Comparison of ENCODE assay signal across 13 cellular contexts in genomic region chr17:42009170-42009569, GRCh38. TPM values are rescaled to one million over a fixed set of nuclear protein-coding genes. Genes with fewer than 3 reads are reported as not detected.
A peak's percentile ranks its signal among the peaks of the same experiment; 100 is the strongest.
DNase-seq lines count a peak whose midpoint lies in the region; ATAC-seq and TF ChIP-seq lines count a peak whose summit lies in the region.
"Had no signal": no experiment of that assay in that cellular context is flagged by ENCODE, and none has a peak within 500 bp of the region (broad histone marks: within the 10 kb centered on the region; RNA-seq: fewer than 3 reads in every experiment).

No MANE protein-coding gene starts in this region.

- 97% methylated on average over 3 of the region's 4 CpGs for WGBS in mesenchymal stem cell

- no peak overlapping the region for H2AFZ ChIP-seq in mesenchymal stem cell (ENCODE audit: low read depth, low read length)

- no peak overlapping the region for H3K9ac ChIP-seq in mesenchymal stem cell (ENCODE audit: low read length)

- H3K36me3 Mint-ChIP-seq in dendritic cell treated with granulocyte-macrophage colony-stimulating factor and Interleukin-4, amounts not matched to agents 40 ng/mL and 50 ng/mL, for 4 days (ENCODE audit: low read depth), result peaks cover 43% of the 10 kb centered on the region

- peak overlapping the region; percentile 85 for H4K91ac ChIP-seq in mesenchymal stem cell (ENCODE audit: low read length)

- CTCF ChIA-PET in BJ (lab: Yijun Ruan, JAX), result interaction anchor here (1.2 to 1.8 kb wide), 2 partner anchors 11 to 50 kb away, joined by 4 to 5 read pairs; partner anchors contain the start of gene NKIRAS2

- intact Hi-C loops in dendritic cell treated with granulocyte-macrophage colony-stimulating factor and Interleukin-4, amounts not matched to agents 40 ng/mL and 50 ng/mL, for 4 days (cut with micrococcal nuclease), result no loop called here

- no peak overlapping the region for H3K4ac ChIP-seq in mesenchymal stem cell (ENCODE audit: low read depth in 1 of 2, low read length in 2 of 2)

- H3K9me3 ChIP-seq in mesenchymal stem cell (ENCODE audit: control insufficient read depth, low read length), result no peaks in the 10 kb centered on the region
- H3K9me3 ChIP-seq: tibial artery had no signal

- no peak for TF ChIP-seq EP300 in Ishikawa (IDR thresholded peaks at IDR 0.05; ENCODE audit: borderline replicate concordance)

- H3K4me3 ChIP-seq in BJ (ENCODE audit: low read depth, low read length) (no peak overlapping the region), mesenchymal stem cell (ENCODE audit: insufficient read depth in 1 of 2, low read depth in 1 of 2, low read length in 2 of 2) (no peak overlapping the region)
- H3K4me3 ChIP-seq: tibial artery had no signal

- H3K27ac ChIP-seq in mesenchymal stem cell (ENCODE audit: low read length, poor library complexity, severe bottlenecking), result no peak overlapping the region
- H3K27ac ChIP-seq: tibial artery had no signal

- H3K4me1 ChIP-seq in mesenchymal stem cell (ENCODE audit: control insufficient read depth, insufficient read depth, low read depth, low read length), result peaks cover 3% of the 10 kb centered on the region

- H3K27ac Mint-ChIP-seq in dendritic cell treated with granulocyte-macrophage colony-stimulating factor and Interleukin-4, amounts not matched to agents 40 ng/mL and 50 ng/mL, for 4 days, result peak overlapping the region; percentile 90
- H3K27ac Mint-ChIP-seq: CD4-positive, alpha-beta memory T cell had no signal

- peak overlapping the region; percentile 23 for H2BK15ac ChIP-seq in mesenchymal stem cell (ENCODE audit: low read depth, poor library complexity, severe bottlenecking)

- H2BK5ac ChIP-seq in mesenchymal stem cell (ENCODE audit: low read depth, low read length, poor library complexity, severe bottlenecking), result no peak overlapping the region

- H3K36me3 ChIP-seq in BJ (ENCODE audit: control insufficient read depth, insufficient read depth, low read length) (no peaks in the 10 kb centered on the region), mesenchymal stem cell (ENCODE audit: control insufficient read depth in 1 of 2, insufficient read depth in 2 of 2, low read depth in 1 of 2, low read length in 2 of 2) (peaks cover 6 to 13% of the 10 kb centered on the region in 2 experiments)

- POLR2A ChIA-PET in BJ (lab: Charles Lee), result no interaction called here

- no peak overlapping the region for H4K8ac ChIP-seq in mesenchymal stem cell (ENCODE audit: low read length)

- H3K9me3 Mint-ChIP-seq in dendritic cell treated with granulocyte-macrophage colony-stimulating factor and Interleukin-4, amounts not matched to agents 40 ng/mL and 50 ng/mL, for 4 days, result no peaks in the 10 kb centered on the region
- H3K9me3 Mint-ChIP-seq: CD4-positive, alpha-beta memory T cell had no signal

- no peak overlapping the region for H3K18ac ChIP-seq in mesenchymal stem cell (ENCODE audit: low read depth in 1 of 2, low read length in 2 of 2)

- no peak overlapping the region for H3K4me3 Mint-ChIP-seq in dendritic cell treated with granulocyte-macrophage colony-stimulating factor and Interleukin-4, amounts not matched to agents 40 ng/mL and 50 ng/mL, for 4 days

- H3K4me1 Mint-ChIP-seq in dendritic cell treated with granulocyte-macrophage colony-stimulating factor and Interleukin-4, amounts not matched to agents 40 ng/mL and 50 ng/mL, for 4 days (ENCODE audit: low read depth), result peaks cover 72% of the 10 kb centered on the region

- no peak overlapping the region for H2BK12ac ChIP-seq in mesenchymal stem cell (ENCODE audit: low read length in 2 of 2)

- H2AK5ac ChIP-seq in mesenchymal stem cell (ENCODE audit: low read length, severe bottlenecking), result no peak overlapping the region

- peak; percentile 17; the same call in 1 of the 2 replicates for TF ChIP-seq RAD21 in Ishikawa (IDR thresholded peaks at IDR 0.05; ENCODE audit: low read depth)

- ATAC-seq in HG02623 (IDR thresholded peaks at IDR 0.05; ENCODE audit: unreplicated experiment) (no peak), HG03378 (IDR thresholded peaks at IDR 0.05; ENCODE audit: unreplicated experiment) (no peak)

- H3K27me3 ChIP-seq in BJ (ENCODE audit: control insufficient read depth, insufficient read depth, low read length) (no peaks in the 10 kb centered on the region), mesenchymal stem cell (ENCODE audit: control insufficient read depth in 1 of 2, insufficient read depth in 1 of 2, low read length in 2 of 2) (no peaks in the 10 kb centered on the region)
- H3K27me3 ChIP-seq: tibial artery had no signal

- no peak overlapping the region for H3K23ac ChIP-seq in mesenchymal stem cell (ENCODE audit: low read length in 2 of 2)

- 0 out of 2 replicates have a peak, but pooled peaks have one; percentile 2 for TF ChIP-seq CTCF in BJ (IDR thresholded peaks at IDR 0.05; ENCODE audit: insufficient read depth, low read depth, low read length)

- H2BK120ac ChIP-seq in mesenchymal stem cell (ENCODE audit: low read depth, low read length), result no peak overlapping the region

- H3K27me3 Mint-ChIP-seq in dendritic cell treated with granulocyte-macrophage colony-stimulating factor and Interleukin-4, amounts not matched to agents 40 ng/mL and 50 ng/mL, for 4 days, result no peaks in the 10 kb centered on the region
- H3K27me3 Mint-ChIP-seq: CD4-positive, alpha-beta memory T cell had no signal

- DNase-seq in BJ (ENCODE audit: low read depth), result no peak
- DNase-seq in mesenchymal stem cell, result no peak
- DNase-seq in ecto neural progenitor cell (ENCODE audit: low spot score), result no peak
- DNase-seq in kidney tubule cell (ENCODE audit: low spot score), result no peak
- DNase-seq: CD4-positive, alpha-beta memory T cell; GOT3; NCI-H1417 treated with DMSO at 0.1 percent for 48 hours; stimulated activated CD4-positive, alpha-beta T cell treated with anti-CD3 and anti-CD28 coated beads, Interleukin-4, amount 100 ng/mL, for 24 hours; tibial artery had no signal

- no peak overlapping the region for H3K14ac ChIP-seq in mesenchymal stem cell (ENCODE audit: low read length in 2 of 2)

- no peak overlapping the region for H3K4me2 ChIP-seq in mesenchymal stem cell (ENCODE audit: low read length, poor library complexity, severe bottlenecking)

- H3K79me1 ChIP-seq in mesenchymal stem cell (replicated peaks; ENCODE audit: low read length, poor library complexity, severe bottlenecking), result peaks cover 2% of the 10 kb centered on the region

TF ChIP-seq in Ishikawa, 13 proteins besides CTCF, POLR2A, EP300 and RAD21:
- TF ChIP-seq TAF1 (IDR thresholded peaks at IDR 0.05; ENCODE audit: low read depth), result no peak
- TF ChIP-seq NFIC (IDR thresholded peaks at IDR 0.05), result no peak
- no peak for TF ChIP-seq YY1 (IDR thresholded peaks at IDR 0.05; ENCODE audit: low read depth)
- no peak for TF ChIP-seq USF1 (IDR thresholded peaks at IDR 0.05)
- no peak for TF ChIP-seq CREB1 (IDR thresholded peaks at IDR 0.05; ENCODE audit: low read depth)
- TF ChIP-seq ZBTB7A (IDR thresholded peaks at IDR 0.05; ENCODE audit: low read depth), result no peak
- no peak for TF ChIP-seq EGR1 (IDR thresholded peaks at IDR 0.05)
TF ChIP-seq in Ishikawa: peak in this region for 0.

RNA-seq across cellular contexts. Expression of gene DNAJC7, which starts 8.1 kb away (rescaled TPM):
- 41.1 and 46.9 TPM in 2 replicates for polyA plus RNA-seq in BJ (2011; rRNA removed)
- polyA minus RNA-seq in BJ (2011; rRNA and poly(A)+ RNA removed), result 33.7 and 36.2 TPM in 2 replicates
- 73.0 TPM for polyA plus RNA-seq in mesenchymal stem cell (2013, experiment 1 of 2)
- polyA plus RNA-seq in mesenchymal stem cell (2013, experiment 2 of 2), result 69.4 TPM

RNA-seq across cellular contexts. Expression of gene NKIRAS2, which starts 10.7 kb away (rescaled TPM):
- 55.9 and 81.4 TPM in 2 replicates for polyA plus RNA-seq in BJ (2011; rRNA removed)
- polyA minus RNA-seq in BJ (2011; rRNA and poly(A)+ RNA removed), result 25.6 and 38.6 TPM in 2 replicates
- 63.3 TPM for polyA plus RNA-seq in mesenchymal stem cell (2013, experiment 1 of 2)
- polyA plus RNA-seq in mesenchymal stem cell (2013, experiment 2 of 2), result 64.3 TPM

RNA-seq across cellular contexts. Expression of gene C17orf113, which starts 41.2 kb away (rescaled TPM):
- polyA plus RNA-seq in BJ (2011; rRNA removed), result 0.07 and 0.11 TPM in 2 replicates
- 0.14 TPM in 1 of 2 replicates, not detected in the other for polyA minus RNA-seq in BJ (2011; rRNA and poly(A)+ RNA removed)
- 0.21 TPM for polyA plus RNA-seq in mesenchymal stem cell (2013, experiment 1 of 2)
- 0.16 TPM for polyA plus RNA-seq in mesenchymal stem cell (2013, experiment 2 of 2)

RNA-seq across cellular contexts. Expression of gene CNP, which starts 42.6 kb away (rescaled TPM):
- 53.5 and 66.2 TPM in 2 replicates for polyA plus RNA-seq in BJ (2011; rRNA removed)
- polyA minus RNA-seq in BJ (2011; rRNA and poly(A)+ RNA removed), result 151 and 180 TPM in 2 replicates
- 51.3 TPM for polyA plus RNA-seq in mesenchymal stem cell (2013, experiment 1 of 2)
- 50.8 TPM for polyA plus RNA-seq in mesenchymal stem cell (2013, experiment 2 of 2)
